ENCODE assay signal across 1 cellular context in genomic region chr19:14091086-14091884, GRCh38.
TF ChIP-seq lines count a peak whose summit lies in the region.

No MANE protein-coding gene starts in this region.

TF ChIP-seq in HepG2, 621 proteins besides CTCF, POLR2A, EP300 and RAD21 (continued from another document):
- TF ChIP-seq, protein P1, sequence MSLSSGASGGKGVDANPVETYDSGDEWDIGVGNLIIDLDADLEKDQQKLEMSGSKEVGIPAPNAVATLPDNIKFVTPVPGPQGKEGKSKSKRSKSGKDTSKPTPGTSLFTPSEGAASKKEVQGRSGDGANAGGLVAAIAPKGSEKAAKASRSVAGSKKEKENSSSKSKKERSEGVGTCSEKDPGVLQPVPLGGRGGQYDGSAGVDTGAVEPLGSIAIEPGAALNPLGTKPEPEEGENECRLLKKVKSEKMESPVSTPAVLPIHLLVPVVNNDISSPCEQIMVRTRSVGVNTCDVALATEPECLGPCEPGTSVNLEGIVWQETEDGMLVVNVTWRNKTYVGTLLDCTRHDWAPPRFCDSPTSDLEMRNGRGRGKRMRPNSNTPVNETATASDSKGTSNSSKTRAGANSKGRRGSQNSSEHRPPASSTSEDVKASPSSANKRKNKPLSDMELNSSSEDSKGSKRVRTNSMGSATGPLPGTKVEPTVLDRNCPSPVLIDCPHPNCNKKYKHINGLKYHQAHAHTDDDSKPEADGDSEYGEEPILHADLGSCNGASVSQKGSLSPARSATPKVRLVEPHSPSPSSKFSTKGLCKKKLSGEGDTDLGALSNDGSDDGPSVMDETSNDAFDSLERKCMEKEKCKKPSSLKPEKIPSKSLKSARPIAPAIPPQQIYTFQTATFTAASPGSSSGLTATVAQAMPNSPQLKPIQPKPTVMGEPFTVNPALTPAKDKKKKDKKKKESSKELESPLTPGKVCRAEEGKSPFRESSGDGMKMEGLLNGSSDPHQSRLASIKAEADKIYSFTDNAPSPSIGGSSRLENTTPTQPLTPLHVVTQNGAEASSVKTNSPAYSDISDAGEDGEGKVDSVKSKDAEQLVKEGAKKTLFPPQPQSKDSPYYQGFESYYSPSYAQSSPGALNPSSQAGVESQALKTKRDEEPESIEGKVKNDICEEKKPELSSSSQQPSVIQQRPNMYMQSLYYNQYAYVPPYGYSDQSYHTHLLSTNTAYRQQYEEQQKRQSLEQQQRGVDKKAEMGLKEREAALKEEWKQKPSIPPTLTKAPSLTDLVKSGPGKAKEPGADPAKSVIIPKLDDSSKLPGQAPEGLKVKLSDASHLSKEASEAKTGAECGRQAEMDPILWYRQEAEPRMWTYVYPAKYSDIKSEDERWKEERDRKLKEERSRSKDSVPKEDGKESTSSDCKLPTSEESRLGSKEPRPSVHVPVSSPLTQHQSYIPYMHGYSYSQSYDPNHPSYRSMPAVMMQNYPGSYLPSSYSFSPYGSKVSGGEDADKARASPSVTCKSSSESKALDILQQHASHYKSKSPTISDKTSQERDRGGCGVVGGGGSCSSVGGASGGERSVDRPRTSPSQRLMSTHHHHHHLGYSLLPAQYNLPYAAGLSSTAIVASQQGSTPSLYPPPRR (CRISPR knock-in tag; IDR thresholded peaks at IDR 0.05; ENCODE audit: borderline replicate concordance): peak; percentile 23; the same call in 1 of the 2 replicates
